10 cellular contexts compared by ENCODE assay signal in the genomic region with DNA sequence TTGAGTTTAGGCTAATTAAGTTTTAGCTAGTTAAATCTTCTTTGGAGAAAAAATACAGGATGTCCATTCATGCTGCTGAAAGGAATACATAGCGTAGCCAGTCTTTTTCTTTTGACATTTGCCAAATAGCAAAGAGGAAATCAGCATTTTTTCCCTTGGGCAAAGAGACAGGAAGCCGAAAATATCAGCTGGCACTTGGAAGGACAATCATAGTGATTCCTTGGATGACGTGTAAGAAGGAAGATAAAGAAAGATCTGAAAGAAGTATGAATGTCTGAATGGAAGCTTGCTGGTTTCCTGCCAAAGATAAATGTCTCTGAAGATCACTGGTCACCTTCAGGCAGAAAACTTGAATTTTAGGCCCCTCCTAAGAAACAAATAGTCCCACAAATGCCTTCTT. TPM values are rescaled to one million over a fixed set of nuclear protein-coding genes. Genes with fewer than 3 reads are reported as not detected.
"Had no signal": no experiment of that assay in that cellular context is flagged by ENCODE, and none has a peak within 500 bp of the region (broad histone marks: within the 10 kb centered on the region; RNA-seq: fewer than 3 reads in every experiment).

No MANE protein-coding gene starts in this region.

- H3K27ac ChIP-seq: HL-60 had no signal

- H3K4me3 ChIP-seq: GM23338 had no signal

- ATAC-seq: GM23338, HepG2 had no signal

- H2AFZ ChIP-seq: GM23338 had no signal

- DNase-seq: H9, HCEC 1CT, KBM-7 had no signal

- FAIRE-seq: H1, H54, HepG2 had no signal

- H3K4me2 ChIP-seq: GM23338 had no signal

RNA-seq across cellular contexts. Expression of a gene that starts 44.2 kb away (rescaled TPM):
- total RNA-seq: HepG2, HT1080 had no signal
- polyA plus RNA-seq: HepG2, IgD-negative memory B cell had no signal
